10 cellular contexts compared by ENCODE assay signal in genomic region chr7:83439021-83439420, GRCh38.
"Had no signal": no experiment of that assay in that cellular context is flagged by ENCODE, and none has a peak within 500 bp of the region (broad histone marks: within the 10 kb centered on the region; RNA-seq: fewer than 3 reads in every experiment).

No MANE protein-coding gene starts in this region.

- H3K4me1 ChIP-seq: breast epithelium, esophagus squamous epithelium, heart right ventricle, parathyroid adenoma had no signal

- H3K4me1 Mint-ChIP-seq: activated naive CD4-positive, alpha-beta T cell treated with anti-CD3 and anti-CD28 coated beads, Interleukin-2, amount 10 ng/mL, durations not matched to agents 7 days and 5 days had no signal

- H3K79me2 ChIP-seq: parathyroid adenoma had no signal

- DNase-seq: activated CD4-positive, alpha-beta T cell treated with anti-CD3 and anti-CD28 coated beads for 48 hours; activated CD8-positive, alpha-beta memory T cell treated with anti-CD3 and anti-CD28 coated beads, Interleukin-2, amount 50 U/mL, for 48 hours; activated CD8-positive, alpha-beta T cell treated with anti-CD3 and anti-CD28 coated beads, Interleukin-2, amount 10 ng/mL, durations not matched to agents 7 days and 5 days; activated naive CD4-positive, alpha-beta T cell treated with anti-CD3 and anti-CD28 coated beads, Interleukin-2, amount 10 ng/mL, durations not matched to agents 7 days and 5 days; esophagus squamous epithelium; heart right ventricle; left ventricle myocardium superior had no signal

- H3K27ac Mint-ChIP-seq: activated CD8-positive, alpha-beta T cell treated with anti-CD3 and anti-CD28 coated beads, Interleukin-2, amount 10 ng/mL, durations not matched to agents 7 days and 5 days; activated naive CD4-positive, alpha-beta T cell treated with anti-CD3 and anti-CD28 coated beads, Interleukin-2, amount 10 ng/mL, durations not matched to agents 7 days and 5 days had no signal

- H3K27me3 Mint-ChIP-seq: activated naive CD4-positive, alpha-beta T cell treated with anti-CD3 and anti-CD28 coated beads, Interleukin-2, amount 10 ng/mL, durations not matched to agents 7 days and 5 days had no signal

- H3K36me3 ChIP-seq: breast epithelium, esophagus squamous epithelium, heart right ventricle had no signal

- H3K27ac ChIP-seq: breast epithelium, esophagus squamous epithelium, heart right ventricle, parathyroid adenoma, skin epidermis had no signal

- H3K27me3 ChIP-seq: breast epithelium, esophagus squamous epithelium, heart right ventricle had no signal

- H3K4me3 Mint-ChIP-seq: activated CD8-positive, alpha-beta T cell treated with anti-CD3 and anti-CD28 coated beads, Interleukin-2, amount 10 ng/mL, durations not matched to agents 7 days and 5 days; activated naive CD4-positive, alpha-beta T cell treated with anti-CD3 and anti-CD28 coated beads, Interleukin-2, amount 10 ng/mL, durations not matched to agents 7 days and 5 days had no signal

- H3K4me3 ChIP-seq: breast epithelium, esophagus squamous epithelium, heart right ventricle, skin epidermis had no signal

- H3K36me3 Mint-ChIP-seq: activated naive CD4-positive, alpha-beta T cell treated with anti-CD3 and anti-CD28 coated beads, Interleukin-2, amount 10 ng/mL, durations not matched to agents 7 days and 5 days had no signal

- H2AFZ ChIP-seq: parathyroid adenoma had no signal

- ATAC-seq: activated CD8-positive, alpha-beta T cell treated with anti-CD3 and anti-CD28 coated beads, Interleukin-2, amount 10 ng/mL, durations not matched to agents 7 days and 5 days; heart right ventricle; left ventricle myocardium superior had no signal

- H3K9me3 Mint-ChIP-seq: activated naive CD4-positive, alpha-beta T cell treated with anti-CD3 and anti-CD28 coated beads, Interleukin-2, amount 10 ng/mL, durations not matched to agents 7 days and 5 days had no signal
